Comparison of ENCODE assay signal across 13 cellular contexts in the genomic region with DNA sequence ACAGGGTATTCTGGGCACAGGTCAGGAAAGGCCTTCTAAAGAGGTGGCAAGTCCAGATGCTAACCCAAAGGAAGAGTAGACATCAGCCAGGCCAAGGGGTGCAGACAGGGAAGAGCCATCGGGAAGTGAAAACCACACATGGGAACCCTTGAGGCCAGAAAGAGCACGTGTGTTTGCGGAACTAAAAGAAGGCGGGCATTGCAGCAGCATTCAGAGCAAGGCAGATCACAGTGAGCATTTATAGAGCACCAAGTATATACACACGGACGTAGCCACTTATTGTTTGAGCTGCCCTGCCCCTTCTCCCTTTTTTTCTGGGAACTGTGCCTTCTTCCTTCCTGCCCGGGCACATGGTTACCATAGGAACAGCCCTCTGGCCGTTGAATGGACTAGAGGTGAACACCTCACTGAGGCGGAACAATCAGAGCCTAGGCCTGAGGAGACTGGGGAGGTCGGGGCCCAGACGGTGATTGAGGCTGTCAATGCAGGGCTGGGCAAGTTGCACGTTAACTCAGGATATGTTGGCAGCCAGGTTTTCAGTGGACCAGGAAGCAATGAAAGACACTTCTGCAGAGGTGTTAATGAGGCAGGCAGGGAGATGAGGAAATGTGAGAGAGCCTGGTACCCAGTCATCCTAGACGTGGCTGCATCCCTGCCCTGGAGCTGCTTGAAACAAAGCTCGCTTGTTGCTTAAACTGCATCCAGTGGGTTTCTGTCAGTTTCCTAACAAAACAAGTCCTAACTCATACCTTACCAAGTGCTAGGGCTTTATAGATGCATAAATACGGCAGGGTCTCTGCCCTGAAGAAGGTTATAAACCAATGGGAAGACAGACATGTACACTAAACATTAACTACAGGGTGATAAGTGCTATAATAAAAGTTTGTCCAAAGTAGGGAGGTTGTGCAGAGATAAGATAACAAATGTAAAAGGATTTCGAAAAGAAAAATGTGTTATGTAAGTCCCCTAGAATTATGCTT. TPM values are rescaled to one million over a fixed set of nuclear protein-coding genes. Genes with fewer than 3 reads are reported as not detected.
DNase-seq lines count a peak whose midpoint lies in the region; ATAC-seq, FAIRE-seq and TF ChIP-seq lines count a peak whose summit lies in the region.
"Had no signal": no experiment of that assay in that cellular context is flagged by ENCODE, and none has a peak within 500 bp of the region (broad histone marks: within the 10 kb centered on the region; RNA-seq: fewer than 3 reads in every experiment).

No MANE protein-coding gene starts in this region.

- TF ChIP-seq CTCF in left ventricle myocardium inferior (IDR thresholded peaks at IDR 0.05; ENCODE audit: borderline replicate concordance) = no peak
- TF ChIP-seq CTCF in K562 (IDR thresholded peaks at IDR 0.05 in 2 of 3, conservative IDR thresholded peaks at IDR 0.05 in 1 of 3; ENCODE audit: insufficient read depth in 2 of 3, low read depth in 1 of 3, low read length in 3 of 3) = no peak
- TF ChIP-seq CTCF in left lung (IDR thresholded peaks at IDR 0.05) = no peak
- no peak for TF ChIP-seq CTCF in prostate gland (IDR thresholded peaks at IDR 0.05)
- TF ChIP-seq CTCF in chondrocyte (IDR thresholded peaks at IDR 0.05) = no peak

- H3K27me3 Mint-ChIP-seq in chondrocyte (ENCODE audit: low read depth) = peaks cover 26% of the 10 kb centered on the region

- TF ChIP-seq EP300 in K562 (IDR thresholded peaks at IDR 0.05; ENCODE audit: low read length) = no peak

- TF ChIP-seq RAD21 in K562 (CRISPR knock-in tag; conservative IDR thresholded peaks at IDR 0.05 in 1 of 2, IDR thresholded peaks at IDR 0.05 in 1 of 2) = no peak

- H3K4me1 ChIP-seq in left ventricle myocardium inferior (no peaks in the 10 kb centered on the region), K562 (replicated peaks in 1 of 2; ENCODE audit: control insufficient read depth in 2 of 2, insufficient read depth in 2 of 2, low read length in 2 of 2) (no peaks in the 10 kb centered on the region), left lung (peaks cover 0 to 17% of the 10 kb centered on the region in 2 donors), HAP-1 (no peaks in the 10 kb centered on the region), prostate gland (replicated peaks) (no peaks in the 10 kb centered on the region)

- no peak overlapping the region for H3K4me2 ChIP-seq in K562 (ENCODE audit: insufficient read depth, low read length)

- H3K4me1 Mint-ChIP-seq in chondrocyte (ENCODE audit: low read depth) = no peaks in the 10 kb centered on the region

- H3K4me3 Mint-ChIP-seq in chondrocyte (ENCODE audit: unreplicated experiment) = no peak overlapping the region
- H3K4me3 Mint-ChIP-seq: activated CD8-positive, alpha-beta T cell treated with anti-CD3 and anti-CD28 coated beads for 36 hours; activated naive CD4-positive, alpha-beta T cell treated with anti-CD3 and anti-CD28 coated beads, Interleukin-2, amount 10 ng/mL, durations not matched to agents 7 days and 5 days; H9 had no signal

- H3K27ac ChIP-seq in left ventricle myocardium inferior (replicated peaks) = no peak overlapping the region
- no peak overlapping the region for H3K27ac ChIP-seq in K562 (ENCODE audit: extremely low read depth, low read depth, low read length)
- H3K27ac ChIP-seq in left lung = no peak overlapping the region
- no peak overlapping the region for H3K27ac ChIP-seq in prostate gland

- TF ChIP-seq POLR2A in K562 (conservative IDR thresholded peaks at IDR 0.05) (no peak), prostate gland (IDR thresholded peaks at IDR 0.05) (no peak)

- intact Hi-C loops in Right ventricle myocardium superior (cut with DNase I) = no loop called here
- intact Hi-C loops in left ventricle myocardium inferior (cut with micrococcal nuclease) = no loop called here
- intact Hi-C loops in K562 (cut with micrococcal nuclease) = no loop called here
- intact Hi-C loops in left lung (cut with DNase I) = no loop called here
- intact Hi-C loops in prostate gland (cut with DNase I) = no loop called here

- CTCF ChIA-PET in K562 (lab: Yijun Ruan, JAX; ENCODE audit: low intra/inter-chr PET ratio) = no interaction called here

- no peaks in the 10 kb centered on the region for H3K36me3 Mint-ChIP-seq in chondrocyte (ENCODE audit: low read depth)
- H3K36me3 Mint-ChIP-seq: activated naive CD4-positive, alpha-beta T cell treated with anti-CD3 and anti-CD28 coated beads, Interleukin-2, amount 10 ng/mL, durations not matched to agents 7 days and 5 days; naive B cell had no signal

- no peaks in the 10 kb centered on the region for H3K9me1 ChIP-seq in K562 (ENCODE audit: control insufficient read depth, insufficient read depth, low read length)

- no peak for DNase-seq in Right ventricle myocardium superior
- no peak for DNase-seq in left ventricle myocardium inferior
- DNase-seq in K562 (ENCODE audit: extremely low read depth in 1 of 4, low spot score in 3 of 4) = no peak
- DNase-seq in left lung = peak; percentile 42 to 45
- DNase-seq in HAP-1 (ENCODE audit: low spot score in 2 of 2) = no peak
- DNase-seq in prostate gland (ENCODE audit: low spot score) = no peak
- DNase-seq in chondrocyte (ENCODE audit: low spot score) = no peak
- no peak for DNase-seq in anterior cingulate cortex (lab: John Stamatoyannopoulos, UW)
- DNase-seq: activated naive CD4-positive, alpha-beta T cell treated with anti-CD3 and anti-CD28 coated beads, Interleukin-2, amount 10 ng/mL, durations not matched to agents 7 days and 5 days; H9; naive B cell; stimulated activated CD4-positive, alpha-beta T cell treated with anti-CD3 and anti-CD28 coated beads, Interleukin-12 subunit alpha, Interleukin-12 subunit beta, amount 100 ng/mL, for 4 hours had no signal

- H3K4me3 ChIP-seq in left ventricle myocardium inferior = no peak overlapping the region
- no peak overlapping the region for H3K4me3 ChIP-seq in K562
- H3K4me3 ChIP-seq in left lung = no peak overlapping the region
- no peak overlapping the region for H3K4me3 ChIP-seq in HAP-1
- H3K4me3 ChIP-seq in prostate gland = no peak overlapping the region

- H3K9me3 ChIP-seq in left ventricle myocardium inferior (replicated peaks) (no peaks in the 10 kb centered on the region), K562 (replicated peaks; ENCODE audit: control insufficient read depth, insufficient read depth, low read depth, low read length) (no peaks in the 10 kb centered on the region), left lung (no peaks in the 10 kb centered on the region), HAP-1 (no peaks in the 10 kb centered on the region), prostate gland (no peaks in the 10 kb centered on the region)

- in situ Hi-C loops in K562 (cut with MboI) (no loop called here), HAP-1 (cut with MboI; ENCODE audit: low sequenced_read_pairs) (no loop called here)

- no TSS peak for BruUV-seq in K562 (replicated peaks; lab: Mats Ljungman, UMichigan)

- H3K27me3 ChIP-seq in left ventricle myocardium inferior (ENCODE audit: low read depth) (no peaks in the 10 kb centered on the region), K562 (ENCODE audit: control insufficient read depth in 2 of 2, insufficient read depth in 2 of 2, low read length in 2 of 2) (peaks cover 3 to 6% of the 10 kb centered on the region in 2 experiments; a peak in 2 of 5 replicates), left lung (no peaks in the 10 kb centered on the region), HAP-1 (ENCODE audit: low read depth) (no peaks in the 10 kb centered on the region), prostate gland (replicated peaks; ENCODE audit: insufficient read depth) (no peaks in the 10 kb centered on the region)

- H4K20me1 ChIP-seq in K562 (replicated peaks; ENCODE audit: control insufficient read depth, insufficient read depth, low read length) = no peaks in the 10 kb centered on the region

- WGBS in K562 (ENCODE audit: insufficient coverage, low coverage, missing lambda C conversion rate) = 23% methylated on average over 16 of the region's 16 CpGs
- 29% methylated on average over 16 of the region's 16 CpGs for WGBS in prostate gland

- H3K79me2 ChIP-seq in K562 (ENCODE audit: control insufficient read depth, insufficient read depth, low read length) = no peaks in the 10 kb centered on the region

- no peaks in the 10 kb centered on the region for H3K9me3 Mint-ChIP-seq in chondrocyte (ENCODE audit: low read depth)
- H3K9me3 Mint-ChIP-seq: activated CD8-positive, alpha-beta T cell treated with anti-CD3 and anti-CD28 coated beads for 36 hours; activated naive CD4-positive, alpha-beta T cell treated with anti-CD3 and anti-CD28 coated beads, Interleukin-2, amount 10 ng/mL, durations not matched to agents 7 days and 5 days; H9; naive B cell had no signal

- no peak overlapping the region for H3K9ac ChIP-seq in K562 (ENCODE audit: insufficient read depth in 1 of 2, low read depth in 2 of 2, low read length in 2 of 2)

- H3K27ac Mint-ChIP-seq in chondrocyte (ENCODE audit: unreplicated experiment) = no peak overlapping the region
- H3K27ac Mint-ChIP-seq: activated CD8-positive, alpha-beta T cell treated with anti-CD3 and anti-CD28 coated beads for 36 hours; activated naive CD4-positive, alpha-beta T cell treated with anti-CD3 and anti-CD28 coated beads, Interleukin-2, amount 10 ng/mL, durations not matched to agents 7 days and 5 days; H9 had no signal

- ATAC-seq in Right ventricle myocardium superior (ENCODE audit: poor library complexity) (peak; percentile 27), K562 (peak; percentile 49; the same call in 2 of the 3 replicates), left lung (peak; percentile 71)

- no peak for FAIRE-seq in K562 (lab: Jason Lieb, UNC)

- POLR2A ChIA-PET in K562 (lab: Yijun Ruan, JAX) = no interaction called here

- H2AFZ ChIP-seq in K562 (ENCODE audit: low read depth, low read length) = no peak overlapping the region

- H3K36me3 ChIP-seq in left ventricle myocardium inferior (no peaks in the 10 kb centered on the region), K562 (ENCODE audit: control insufficient read depth, insufficient read depth, low read length) (no peaks in the 10 kb centered on the region), left lung (no peaks in the 10 kb centered on the region), HAP-1 (replicated peaks) (no peaks in the 10 kb centered on the region), prostate gland (no peaks in the 10 kb centered on the region)

RNA-seq across cellular contexts. Expression of gene MOAP1, which starts 34.2 kb away (rescaled TPM):
- total RNA-seq in Right ventricle myocardium superior (55.9 TPM), left ventricle myocardium inferior (61.1 TPM), K562 (2014; rRNA removed) (5.8 and 7.2 TPM in 2 replicates), K562 (2014; rRNA removed; fragmentation: Illumina TruSeq; extraction: Trizol) (7.4 and 7.9 TPM in 2 replicates), K562 (2015; rRNA removed; fragmentation: Illumina TruSeq; extraction: Trizol) (5.2 and 6.0 TPM in 2 replicates), K562 (2021) (6.6 and 6.7 TPM in 2 replicates), left lung (10 to 100 TPM; 20.3 to 28.9 TPM), prostate gland (10 to 100 TPM; 31.2 to 39.0 TPM), chondrocyte (14.5 to 18.1 TPM (median 16.7 TPM) in 3 replicates)
- total RNA-seq in K562 (2011; cell fraction: chromatin; rRNA removed; ENCODE audit: low replicate concordance) = 6.4 and 7.2 TPM in 2 replicates
- 6.2 and 8.7 TPM in 2 replicates for total RNA-seq in K562 (2011; cell fraction: nucleolus; rRNA removed)
- 9.8 and 11.3 TPM in 2 replicates for total RNA-seq in K562 (2011; cell fraction: nucleoplasm; rRNA removed)
- polyA plus RNA-seq in K562 (2011; rRNA removed) (10.4 and 14.4 TPM in 2 replicates), K562 (2014; fragmentation: Illumina TruSeq; extraction: Trizol) (5.5 and 5.8 TPM in 2 replicates), K562 (2014; fragmentation: Nextera tagmentation; extraction: Ambion mirVana) (1 to 10 TPM; 1.5 to 2.6 TPM), K562 (2014; rRNA removed) (8.2 and 9.4 TPM in 2 replicates)
- polyA plus RNA-seq in K562 (2011; cell fraction: cytosol; rRNA removed) = 9.7 and 12.3 TPM in 2 replicates
- polyA plus RNA-seq in K562 (2011; cell fraction: nucleus; rRNA removed) = 4.8 and 6.2 TPM in 2 replicates
- polyA plus RNA-seq in K562 (2012) = 6.7 and 11.8 TPM in 2 replicates
- polyA minus RNA-seq in K562 (2011; rRNA and poly(A)+ RNA removed) = 5.2 and 6.5 TPM in 2 replicates
- 2.9 and 3.2 TPM in 2 replicates for polyA minus RNA-seq in K562 (2011; cell fraction: cytosol; rRNA and poly(A)+ RNA removed)
- polyA minus RNA-seq in K562 (2011; cell fraction: nucleus; rRNA and poly(A)+ RNA removed) = 3.2 and 4.3 TPM in 2 replicates

RNA-seq across cellular contexts. Expression of gene LYSET, which starts 34.6 kb away (rescaled TPM):
- total RNA-seq in Right ventricle myocardium superior (21.0 TPM), left ventricle myocardium inferior (24.4 TPM), K562 (2014; rRNA removed) (7.6 and 9.4 TPM in 2 replicates), K562 (2014; rRNA removed; fragmentation: Illumina TruSeq; extraction: Trizol) (14.9 and 16.3 TPM in 2 replicates), K562 (2015; rRNA removed; fragmentation: Illumina TruSeq; extraction: Trizol) (18.3 and 19.2 TPM in 2 replicates), K562 (2021) (15.9 and 20.1 TPM in 2 replicates), left lung (10 to 100 TPM; 29.1 to 42.7 TPM), prostate gland (10 to 100 TPM in 1 of 2 donors, 1 to 10 TPM in 1; 7.3 to 28.9 TPM), chondrocyte (13.1 to 15.2 TPM (median 14.9 TPM) in 3 replicates)
- 7.4 and 8.7 TPM in 2 replicates for total RNA-seq in K562 (2011; cell fraction: chromatin; rRNA removed; ENCODE audit: low replicate concordance)
- 5.4 and 8.0 TPM in 2 replicates for total RNA-seq in K562 (2011; cell fraction: nucleolus; rRNA removed)
- total RNA-seq in K562 (2011; cell fraction: nucleoplasm; rRNA removed) = 12.7 and 15.6 TPM in 2 replicates
- polyA plus RNA-seq in K562 (2011; rRNA removed) (15.6 and 23.6 TPM in 2 replicates), K562 (2014; fragmentation: Illumina TruSeq; extraction: Trizol) (15.6 and 15.8 TPM in 2 replicates), K562 (2014; fragmentation: Nextera tagmentation; extraction: Ambion mirVana) (10 to 100 TPM; 33.6 to 36.6 TPM), K562 (2014; rRNA removed) (7.9 and 11.5 TPM in 2 replicates)
- 9.4 and 11.3 TPM in 2 replicates for polyA plus RNA-seq in K562 (2011; cell fraction: cytosol; rRNA removed)
- polyA plus RNA-seq in K562 (2011; cell fraction: nucleus; rRNA removed) = 13.6 and 14.2 TPM in 2 replicates
- 20.0 and 28.3 TPM in 2 replicates for polyA plus RNA-seq in K562 (2012)
- 7.2 and 8.0 TPM in 2 replicates for polyA minus RNA-seq in K562 (2011; rRNA and poly(A)+ RNA removed)
- polyA minus RNA-seq in K562 (2011; cell fraction: cytosol; rRNA and poly(A)+ RNA removed) = 3.5 TPM in 1 of 2 replicates, not detected in the other
- 3.0 and 6.1 TPM in 2 replicates for polyA minus RNA-seq in K562 (2011; cell fraction: nucleus; rRNA and poly(A)+ RNA removed)

RNA-seq across cellular contexts. Expression of gene ITPK1, which starts 34.8 kb away (rescaled TPM):
- total RNA-seq in Right ventricle myocardium superior (115 TPM), left ventricle myocardium inferior (112 TPM), K562 (2014; rRNA removed) (17.3 and 23.0 TPM in 2 replicates), K562 (2014; rRNA removed; fragmentation: Illumina TruSeq; extraction: Trizol) (10.8 and 24.0 TPM in 2 replicates), K562 (2015; rRNA removed; fragmentation: Illumina TruSeq; extraction: Trizol) (22.6 and 26.8 TPM in 2 replicates), K562 (2021) (39.2 and 41.1 TPM in 2 replicates), left lung (100 to 1,000 TPM in 1 of 2 donors, 10 to 100 TPM in 1; 65.6 to 108 TPM), prostate gland (100 to 1,000 TPM in 1 of 2 donors, 10 to 100 TPM in 1; 77.1 to 118 TPM), chondrocyte (27.7 to 31.2 TPM (median 28.2 TPM) in 3 replicates)
- 21.8 and 42.6 TPM in 2 replicates for total RNA-seq in K562 (2011; cell fraction: chromatin; rRNA removed; ENCODE audit: low replicate concordance)
- total RNA-seq in K562 (2011; cell fraction: nucleolus; rRNA removed) = 17.2 and 21.1 TPM in 2 replicates
- 16.6 and 19.4 TPM in 2 replicates for total RNA-seq in K562 (2011; cell fraction: nucleoplasm; rRNA removed)
- polyA plus RNA-seq in K562 (2011; rRNA removed) (23.0 and 36.9 TPM in 2 replicates), K562 (2014; fragmentation: Illumina TruSeq; extraction: Trizol) (32.4 and 32.6 TPM in 2 replicates), K562 (2014; fragmentation: Nextera tagmentation; extraction: Ambion mirVana) (1 to 10 TPM; 1.2 to 1.5 TPM), K562 (2014; rRNA removed) (22.4 and 28.7 TPM in 2 replicates)
- 40.7 and 44.0 TPM in 2 replicates for polyA plus RNA-seq in K562 (2011; cell fraction: cytosol; rRNA removed)
- 23.5 and 26.5 TPM in 2 replicates for polyA plus RNA-seq in K562 (2011; cell fraction: nucleus; rRNA removed)
- 38.5 and 49.5 TPM in 2 replicates for polyA plus RNA-seq in K562 (2012)
- 44.8 and 48.1 TPM in 2 replicates for polyA minus RNA-seq in K562 (2011; rRNA and poly(A)+ RNA removed)
- 34.7 and 38.7 TPM in 2 replicates for polyA minus RNA-seq in K562 (2011; cell fraction: cytosol; rRNA and poly(A)+ RNA removed)
- 7.5 and 23.8 TPM in 2 replicates for polyA minus RNA-seq in K562 (2011; cell fraction: nucleus; rRNA and poly(A)+ RNA removed)

RNA-seq across cellular contexts. Expression of gene GON7, which starts 56.3 kb away (rescaled TPM):
- 16.3 TPM for total RNA-seq in Right ventricle myocardium superior
- total RNA-seq in left ventricle myocardium inferior = 19.0 TPM
- 3.2 and 7.6 TPM in 2 replicates for total RNA-seq in K562 (2011; cell fraction: chromatin; rRNA removed; ENCODE audit: low replicate concordance)
- 3.8 and 5.3 TPM in 2 replicates for total RNA-seq in K562 (2011; cell fraction: nucleolus; rRNA removed)
- 3.8 and 6.9 TPM in 2 replicates for total RNA-seq in K562 (2011; cell fraction: nucleoplasm; rRNA removed)
- total RNA-seq in K562 (2014; rRNA removed) = 26.2 and 32.3 TPM in 2 replicates
- total RNA-seq in K562 (2014; rRNA removed; fragmentation: Illumina TruSeq; extraction: Trizol) = 21.1 TPM in 2 replicates
- total RNA-seq in K562 (2015; rRNA removed; fragmentation: Illumina TruSeq; extraction: Trizol) = 28.4 and 28.7 TPM in 2 replicates
- 13.7 and 14.9 TPM in 2 replicates for total RNA-seq in K562 (2021)
- 12.0 and 15.0 TPM in 2 replicates for polyA plus RNA-seq in K562 (2011; rRNA removed)
- 2.3 and 5.3 TPM in 2 replicates for polyA plus RNA-seq in K562 (2011; cell fraction: cytosol; rRNA removed)
- 4.5 and 5.7 TPM in 2 replicates for polyA plus RNA-seq in K562 (2011; cell fraction: nucleus; rRNA removed)
- polyA plus RNA-seq in K562 (2012) = 20.3 and 23.1 TPM in 2 replicates
- 21.1 and 21.5 TPM in 2 replicates for polyA plus RNA-seq in K562 (2014; fragmentation: Illumina TruSeq; extraction: Trizol)
- 10 to 100 TPM; 23.9 to 26.9 TPM for polyA plus RNA-seq in K562 (2014; fragmentation: Nextera tagmentation; extraction: Ambion mirVana)
- 31.4 and 34.0 TPM in 2 replicates for polyA plus RNA-seq in K562 (2014; rRNA removed)
- polyA minus RNA-seq in K562 (2011; rRNA and poly(A)+ RNA removed) = 5.7 and 6.2 TPM in 2 replicates
- 3.1 and 5.0 TPM in 2 replicates for polyA minus RNA-seq in K562 (2011; cell fraction: cytosol; rRNA and poly(A)+ RNA removed)
- 2.6 and 4.8 TPM in 2 replicates for polyA minus RNA-seq in K562 (2011; cell fraction: nucleus; rRNA and poly(A)+ RNA removed)
- 10 to 100 TPM; 12.2 to 12.9 TPM for total RNA-seq in left lung
- 10 to 100 TPM in 1 of 2 donors, 1 to 10 TPM in 1; 8.7 to 17.4 TPM for total RNA-seq in prostate gland
- 5.3 to 11.7 TPM (median 5.7 TPM) in 3 replicates for total RNA-seq in chondrocyte

RNA-seq across cellular contexts. Expression of gene UBR7, which starts 56.5 kb away (rescaled TPM):
- 16.1 TPM for total RNA-seq in Right ventricle myocardium superior
- 18.3 TPM for total RNA-seq in left ventricle myocardium inferior
- 14.0 and 20.3 TPM in 2 replicates for total RNA-seq in K562 (2011; cell fraction: chromatin; rRNA removed; ENCODE audit: low replicate concordance)
- total RNA-seq in K562 (2011; cell fraction: nucleolus; rRNA removed) = 16.7 and 17.9 TPM in 2 replicates
- total RNA-seq in K562 (2011; cell fraction: nucleoplasm; rRNA removed) = 15.0 and 17.8 TPM in 2 replicates
- total RNA-seq in K562 (2014; rRNA removed) = 62.6 and 63.0 TPM in 2 replicates
- 33.6 and 35.6 TPM in 2 replicates for total RNA-seq in K562 (2014; rRNA removed; fragmentation: Illumina TruSeq; extraction: Trizol)
- total RNA-seq in K562 (2015; rRNA removed; fragmentation: Illumina TruSeq; extraction: Trizol) = 33.1 and 34.4 TPM in 2 replicates
- total RNA-seq in K562 (2021) = 31.6 and 34.5 TPM in 2 replicates
- polyA plus RNA-seq in K562 (2011; rRNA removed) = 33.1 and 46.7 TPM in 2 replicates
- 17.3 and 29.0 TPM in 2 replicates for polyA plus RNA-seq in K562 (2011; cell fraction: cytosol; rRNA removed)
- polyA plus RNA-seq in K562 (2011; cell fraction: nucleus; rRNA removed) = 21.2 and 22.8 TPM in 2 replicates
- polyA plus RNA-seq in K562 (2012) = 30.2 and 33.3 TPM in 2 replicates
- 39.0 and 43.8 TPM in 2 replicates for polyA plus RNA-seq in K562 (2014; fragmentation: Illumina TruSeq; extraction: Trizol)
- 10 to 100 TPM; 12.5 to 20.0 TPM for polyA plus RNA-seq in K562 (2014; fragmentation: Nextera tagmentation; extraction: Ambion mirVana)
- 31.6 and 33.0 TPM in 2 replicates for polyA plus RNA-seq in K562 (2014; rRNA removed)
- polyA minus RNA-seq in K562 (2011; rRNA and poly(A)+ RNA removed) = 39.2 and 54.6 TPM in 2 replicates
- polyA minus RNA-seq in K562 (2011; cell fraction: cytosol; rRNA and poly(A)+ RNA removed) = 20.7 and 24.6 TPM in 2 replicates
- polyA minus RNA-seq in K562 (2011; cell fraction: nucleus; rRNA and poly(A)+ RNA removed) = 15.2 and 18.2 TPM in 2 replicates
- total RNA-seq in left lung = 10 to 100 TPM; 19.4 to 21.2 TPM
- total RNA-seq in prostate gland = 10 to 100 TPM; 22.4 to 26.2 TPM
- total RNA-seq in chondrocyte = 15.3 to 27.1 TPM (median 16.6 TPM) in 3 replicates

Comparison
In these comparisons a context has a peak if more than half of its experiments do, and no peak if none do; other contexts are left out.
1. DNase-seq: peak in left lung (2 of 2); none in Right ventricle myocardium superior (single experiment), left ventricle myocardium inferior (single experiment), K562 (0 of 4), HAP-1 (0 of 2), prostate gland (single experiment), chondrocyte (single experiment) and anterior cingulate cortex (0 of 58).
2. Peak in every context shown above with its lines, with median percentiles within 50 percentile points of each other: ATAC-seq.